Comparison of ENCODE assay signal across 9 cellular contexts in genomic region chr15:89496155-89497098, GRCh38. TPM values are rescaled to one million over a fixed set of nuclear protein-coding genes. Genes with fewer than 3 reads are reported as not detected.
DNase-seq lines count a peak whose midpoint lies in the region; ATAC-seq and TF ChIP-seq lines count a peak whose summit lies in the region.
"Had no signal": no experiment of that assay in that cellular context is flagged by ENCODE, and none has a peak within 500 bp of the region (broad histone marks: within the 10 kb centered on the region; RNA-seq: fewer than 3 reads in every experiment).

TSS of gene RHCG (minus strand) at chr15:89496583. CDS start at chr15:89496544, 39 bp downstream.

- TF ChIP-seq CTCF in body of pancreas (IDR thresholded peaks at IDR 0.05) (peak in 6 of 7 experiments; percentile 24 to 64 (median 52)), smooth muscle cell (IDR thresholded peaks at IDR 0.05; ENCODE audit: borderline replicate concordance, insufficient read depth, poor library complexity, severe bottlenecking) (peak; percentile 28)

- TF ChIP-seq POLR2A in body of pancreas (IDR thresholded peaks at IDR 0.05) = peak in 1 of 3 donors; percentile 13

- WGBS in body of pancreas, 2 donors = 6 to 15% methylated on average over 11 to 55 of the region's 55 CpGs
- WGBS in smooth muscle cell (ENCODE audit: low lambda C conversion rate) = 6% methylated on average over 55 of the region's 55 CpGs

- no peaks in the 10 kb centered on the region for H3K36me3 ChIP-seq in body of pancreas (replicated peaks in 1 of 2; ENCODE audit: insufficient read depth in 1 of 2, low read depth in 2 of 2)
- H3K36me3 ChIP-seq in iPS-18a (ENCODE audit: control insufficient read depth, low read depth, low read length) = no peaks in the 10 kb centered on the region
- H3K36me3 ChIP-seq in smooth muscle cell (ENCODE audit: low read depth) = no peaks in the 10 kb centered on the region

- no peak within 1 kb of the TSS for H3K27ac ChIP-seq in body of pancreas
- no peak within 1 kb of the TSS for H3K27ac ChIP-seq in iPS-18a (ENCODE audit: low read length)
- no peak within 1 kb of the TSS for H3K27ac ChIP-seq in smooth muscle cell (ENCODE audit: low read depth)

- no peak for TF ChIP-seq RAD21 in Ishikawa (IDR thresholded peaks at IDR 0.05; ENCODE audit: low read depth)

- peak within 1 kb of the TSS; percentile 91 for H3K4me2 ChIP-seq in smooth muscle cell
- H3K4me2 ChIP-seq: PC-9 had no signal

- H3K4me1 ChIP-seq in body of pancreas (peaks cover 18% of the 10 kb centered on the region), iPS-18a (ENCODE audit: control insufficient read depth, low read depth, low read length) (no peaks in the 10 kb centered on the region), smooth muscle cell (ENCODE audit: low read depth) (no peaks in the 10 kb centered on the region)

- H3K27me3 ChIP-seq in body of pancreas (no peaks in the 10 kb centered on the region), iPS-18a (ENCODE audit: control insufficient read depth, insufficient read depth, low read length) (peaks cover 38% of the 10 kb centered on the region), smooth muscle cell (ENCODE audit: low read depth) (peaks cover 61% of the 10 kb centered on the region)

- H3K9ac ChIP-seq in iPS-18a (ENCODE audit: low read length) (peak within 1 kb of the TSS; percentile 30), smooth muscle cell (ENCODE audit: low read depth) (no peak within 1 kb of the TSS)

- intact Hi-C loops in body of pancreas (cut with DNase I) = no loop called here

- H2AFZ ChIP-seq in smooth muscle cell (ENCODE audit: low read depth) = peak within 1 kb of the TSS; percentile 78
- H2AFZ ChIP-seq: PC-9 had no signal

- no peaks in the 10 kb centered on the region for H3K9me3 ChIP-seq in body of pancreas
- H3K9me3 ChIP-seq in iPS-18a (ENCODE audit: control insufficient read depth, low read depth, low read length) = no peaks in the 10 kb centered on the region
- no peaks in the 10 kb centered on the region for H3K9me3 ChIP-seq in smooth muscle cell (replicated peaks; ENCODE audit: low read depth)

- no peak within 1 kb of the TSS for H3K4me3 ChIP-seq in body of pancreas
- peak within 1 kb of the TSS; percentile 51 for H3K4me3 ChIP-seq in iPS-18a (ENCODE audit: low read length)
- peak within 1 kb of the TSS; percentile 49 for H3K4me3 ChIP-seq in smooth muscle cell
- H3K4me3 ChIP-seq: PC-9 had no signal

- DNase-seq in DMS114 treated with DMSO at 0.1 percent for 48 hours (lab: John Stamatoyannopoulos, UW; ENCODE audit: unreplicated experiment) (peak; percentile 83), body of pancreas (peak; percentile 48 to 73 (median 58)), smooth muscle cell (lab: John Stamatoyannopoulos, UW; ENCODE audit: unreplicated experiment) (no peak), OCI-M1 (lab: John Stamatoyannopoulos, UW) (no peak), NCI-H1436 treated with DMSO at 0.1 percent for 48 hours (lab: John Stamatoyannopoulos, UW) (no peak), superior temporal gyrus (ENCODE audit: extremely low spot score) (no peak)

- TF ChIP-seq EP300 in Ishikawa (IDR thresholded peaks at IDR 0.05; ENCODE audit: borderline replicate concordance) = no peak

- no peaks in the 10 kb centered on the region for H4K20me1 ChIP-seq in smooth muscle cell (ENCODE audit: low read depth)

- H3K79me2 ChIP-seq in smooth muscle cell (ENCODE audit: low read depth) = no peaks in the 10 kb centered on the region

- peaks cover 7% of the 10 kb centered on the region for H3F3A ChIP-seq in smooth muscle cell (ENCODE audit: low read depth)

- ATAC-seq in body of pancreas = peak; percentile 78

TF ChIP-seq in Ishikawa, 13 proteins besides CTCF, POLR2A, EP300 and RAD21:
- TF ChIP-seq REST (IDR thresholded peaks at IDR 0.05; ENCODE audit: low read depth) (no peak), TEAD4 (IDR thresholded peaks at IDR 0.05) (no peak), USF1 (IDR thresholded peaks at IDR 0.05) (peak; percentile 54; the same call in 1 of the 2 replicates), CEBPB (IDR thresholded peaks at IDR 0.05) (no peak), YY1 (IDR thresholded peaks at IDR 0.05; ENCODE audit: low read depth) (no peak), MAX (IDR thresholded peaks at IDR 0.05) (0 out of 2 replicates have a peak, but pooled peaks have one; percentile 23)

RNA-seq across cellular contexts. Expression of gene RHCG, which starts in this region (rescaled TPM):
- total RNA-seq in body of pancreas = under 1 TPM in 1 of 2 donors, not detected in 1; 0.52 TPM
- total RNA-seq in smooth muscle cell = 11.3 and 12.0 TPM in 2 replicates
- 10.9 and 13.2 TPM in 2 replicates for polyA plus RNA-seq in smooth muscle cell

Comparison
In these comparisons a context has a peak if more than half of its experiments do, and no peak if none do; other contexts are left out.
1. Peak in DNase-seq and ATAC-seq in body of pancreas; RNA of the gene not detected or under 1 TPM.
2. H3K4me3 ChIP-seq: peak in iPS-18a (single experiment) and smooth muscle cell (single experiment); none in body of pancreas (0 of 2).